9 cellular contexts compared by ENCODE assay signal in genomic region chr6:26501482-26501986, GRCh38. TPM values are rescaled to one million over a fixed set of nuclear protein-coding genes. Genes with fewer than 3 reads are reported as not detected.
DNase-seq lines count a peak whose midpoint lies in the region; ATAC-seq and TF ChIP-seq lines count a peak whose summit lies in the region.
"Had no signal": no experiment of that assay in that cellular context is flagged by ENCODE, and none has a peak within 500 bp of the region (broad histone marks: within the 10 kb centered on the region; RNA-seq: fewer than 3 reads in every experiment).

No MANE protein-coding gene starts in this region.

- H3K27me3 ChIP-seq in SU-DHL-6 (ENCODE audit: low read length) (no peaks in the 10 kb centered on the region), body of pancreas (peaks cover 6 to 23% of the 10 kb centered on the region in 2 donors)

- in situ Hi-C loops in G401 (cut with HindIII; ENCODE audit: low sequenced_read_pairs), result no loop called here
- in situ Hi-C loops in ACHN (cut with HindIII; ENCODE audit: low pct_ligation_motif_present, low pct_unique_long_range_greater_than_20kb, low sequenced_read_pairs), result no loop called here

- intact Hi-C loops in body of pancreas (cut with DNase I), result no loop called here

- H3K4me1 ChIP-seq in body of pancreas, result peaks cover 8% of the 10 kb centered on the region

- 5 to 9% methylated on average over 37 to 49 of the region's 49 CpGs for WGBS in body of pancreas, 2 donors

- DNase-seq in G401 (ENCODE audit: low spot score) (peak; percentile 21), body of pancreas (peak in 3 of 4 donors; percentile 18 to 33 (median 24)), left kidney (ENCODE audit: low read depth, low spot score) (peak; percentile 73), ACHN (no peak)
- peak; percentile 29 to 34 for DNase-seq in stimulated activated CD4-positive, alpha-beta T cell treated with anti-CD3 and anti-CD28 coated beads, Interleukin-4, amount 100 ng/mL, for 4 hours

- TF ChIP-seq CTCF in SU-DHL-6 (IDR thresholded peaks at IDR 0.05; ENCODE audit: insufficient read depth, low read length, poor library complexity, severe bottlenecking), result no peak
- TF ChIP-seq CTCF in body of pancreas (IDR thresholded peaks at IDR 0.05), result no peak

- H3F3A ChIP-seq in SU-DHL-6 (ENCODE audit: insufficient read depth), result peaks cover 5% of the 10 kb centered on the region; the same call in 1 of the 2 replicates

- peak overlapping the region; percentile 3 for H3K4me3 ChIP-seq in SU-DHL-6 (ENCODE audit: insufficient read depth, low read length, poor library complexity, severe bottlenecking)
- no peak overlapping the region for H3K4me3 ChIP-seq in body of pancreas

- H3K4me2 ChIP-seq in SU-DHL-6 (ENCODE audit: low read depth, low read length, poor library complexity, severe bottlenecking), result peak overlapping the region; percentile 58

- H3K36me3 ChIP-seq in SU-DHL-6 (ENCODE audit: low read length) (no peaks in the 10 kb centered on the region), body of pancreas (replicated peaks in 1 of 2; ENCODE audit: insufficient read depth in 1 of 2, low read depth in 2 of 2) (no peaks in the 10 kb centered on the region)

- no peak for TF ChIP-seq POLR2A in body of pancreas (IDR thresholded peaks at IDR 0.05)

- H3K9me3 ChIP-seq in SU-DHL-6 (ENCODE audit: insufficient read depth, low read length) (no peaks in the 10 kb centered on the region), body of pancreas (no peaks in the 10 kb centered on the region)

- H3K9ac ChIP-seq in SU-DHL-6 (ENCODE audit: low read length), result peak overlapping the region; percentile 36

- no peaks in the 10 kb centered on the region for H4K20me1 ChIP-seq in SU-DHL-6 (ENCODE audit: low read depth, low read length)

- peak overlapping the region; percentile 66 for H3K27ac ChIP-seq in SU-DHL-6 (ENCODE audit: low read depth, low read length)
- H3K27ac ChIP-seq in body of pancreas, result no peak overlapping the region

- H2AFZ ChIP-seq in SU-DHL-6 (ENCODE audit: low read depth, low read length, severe bottlenecking), result peak overlapping the region; percentile 42

- no peaks in the 10 kb centered on the region for H3K9me2 ChIP-seq in SU-DHL-6 (replicated peaks; ENCODE audit: insufficient read depth, low read length)

- H3K79me2 ChIP-seq in SU-DHL-6 (ENCODE audit: insufficient read depth, low read length), result no peaks in the 10 kb centered on the region

- ATAC-seq in body of pancreas (peak; percentile 60), GM21360 (IDR thresholded peaks at IDR 0.05; ENCODE audit: unreplicated experiment) (no peak), GM19023 (IDR thresholded peaks at IDR 0.05; ENCODE audit: unreplicated experiment) (no peak)

RNA-seq across cellular contexts. Expression of gene BTN1A1, which starts 1.4 kb away (rescaled TPM):
- total RNA-seq in G401 (2014; rRNA removed; shearing (Covaris generic)), result 0.06 TPM in 1 of 2 replicates, not detected in the other
- total RNA-seq in body of pancreas, result not detected
- total RNA-seq: liver had no signal

RNA-seq across cellular contexts. Expression of gene HMGN4, which starts 36.6 kb away (rescaled TPM):
- total RNA-seq in G401 (2014; rRNA removed; shearing (Covaris generic)), result 140 and 145 TPM in 2 replicates
- 10 to 100 TPM; 24.4 to 37.1 TPM for total RNA-seq in body of pancreas

RNA-seq across cellular contexts. Expression of gene BTN2A1, which starts 43.8 kb away (rescaled TPM):
- 5.0 and 5.8 TPM in 2 replicates for total RNA-seq in G401 (2014; rRNA removed; shearing (Covaris generic))
- total RNA-seq in body of pancreas, result 10 to 100 TPM in 1 of 2 donors, 1 to 10 TPM in 1; 6.2 to 16.5 TPM
